22 cellular contexts compared by ENCODE assay signal in the genomic region with DNA sequence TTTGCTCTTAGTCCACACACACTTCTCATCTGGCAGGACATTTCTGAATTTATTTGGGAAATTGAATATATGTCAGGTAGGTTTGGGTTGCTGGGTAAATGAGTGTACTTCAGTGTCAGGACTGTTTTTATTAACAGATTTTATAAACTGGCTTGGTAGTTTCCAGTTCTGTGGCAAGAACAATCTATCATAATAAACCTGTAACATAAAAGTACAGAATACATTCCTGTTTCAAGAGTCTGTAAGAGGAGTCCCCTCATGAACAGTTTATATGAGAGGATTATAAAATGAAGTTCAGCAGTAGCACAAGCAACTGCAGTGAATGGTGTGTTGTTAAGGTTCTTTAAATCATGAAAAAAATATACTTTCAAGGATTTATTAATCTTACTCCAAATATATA.
"Had no signal": no experiment of that assay in that cellular context is flagged by ENCODE, and none has a peak within 500 bp of the region (broad histone marks: within the 10 kb centered on the region; RNA-seq: fewer than 3 reads in every experiment).

No MANE protein-coding gene starts in this region.

- H3K36me3 Mint-ChIP-seq: naive thymus-derived CD4-positive, alpha-beta T cell; neural progenitor cell; stimulated activated naive B cell treated with anti-CD40 and anti-IgM and Interleukin-4, amounts not matched to agents 10 μg/mL and 1 μg/mL and 100 μg/mL, for 72 hours had no signal

- H3K4me1 Mint-ChIP-seq: naive thymus-derived CD4-positive, alpha-beta T cell; neural progenitor cell; stimulated activated naive B cell treated with anti-CD40 and anti-IgM and Interleukin-4, amounts not matched to agents 10 μg/mL and 1 μg/mL and 100 μg/mL, for 72 hours had no signal

- H3K9ac ChIP-seq: neural progenitor cell, parathyroid adenoma had no signal

- H3K9me3 ChIP-seq: gastrocnemius medialis, right lobe of liver, thoracic aorta, transverse colon had no signal

- H3K4me3 ChIP-seq: gastrocnemius medialis, neural progenitor cell, right lobe of liver, thoracic aorta, transverse colon had no signal

- H3K4me1 ChIP-seq: gastrocnemius medialis, neural progenitor cell, parathyroid adenoma, right lobe of liver, transverse colon had no signal

- H3K36me3 ChIP-seq: gastrocnemius medialis, neural progenitor cell, right lobe of liver, thoracic aorta, transverse colon had no signal

- H3K79me2 ChIP-seq: parathyroid adenoma had no signal

- ATAC-seq: gastrocnemius medialis; left lobe of liver; naive thymus-derived CD4-positive, alpha-beta T cell; right lobe of liver; stimulated activated naive B cell treated with anti-CD40 and anti-IgM and Interleukin-4, amounts not matched to agents 10 μg/mL and 1 μg/mL and 100 μg/mL, for 72 hours had no signal

- H3K4me2 ChIP-seq: neural progenitor cell had no signal

- H3K27me3 Mint-ChIP-seq: progenitor cell of endocrine pancreas; stimulated activated naive B cell treated with anti-CD40 and anti-IgM and Interleukin-4, amounts not matched to agents 10 μg/mL and 1 μg/mL and 100 μg/mL, for 72 hours; stimulated activated naive CD8-positive, alpha-beta T cell treated with anti-CD3 and anti-CD28 coated beads, Interleukin-15, Interleukin-2, amounts not matched to agents 100 ng/mL and 50 ng/mL, for 24 hours had no signal

- H3K4me3 Mint-ChIP-seq: naive thymus-derived CD4-positive, alpha-beta T cell; nephron; neural progenitor cell; stimulated activated naive B cell treated with anti-CD40 and anti-IgM and Interleukin-4, amounts not matched to agents 10 μg/mL and 1 μg/mL and 100 μg/mL, for 72 hours; stimulated activated naive CD8-positive, alpha-beta T cell treated with anti-CD3 and anti-CD28 coated beads, Interleukin-15, Interleukin-2, amounts not matched to agents 100 ng/mL and 50 ng/mL, for 24 hours had no signal

- H3K27ac Mint-ChIP-seq: naive thymus-derived CD4-positive, alpha-beta T cell; nephron; neural progenitor cell; progenitor cell of endocrine pancreas; stimulated activated naive B cell treated with anti-CD40 and anti-IgM and Interleukin-4, amounts not matched to agents 10 μg/mL and 1 μg/mL and 100 μg/mL, for 72 hours; stimulated activated naive CD8-positive, alpha-beta T cell treated with anti-CD3 and anti-CD28 coated beads, Interleukin-15, Interleukin-2, amounts not matched to agents 100 ng/mL and 50 ng/mL, for 24 hours had no signal

- H3K27me3 ChIP-seq: gastrocnemius medialis, neural progenitor cell, right lobe of liver, transverse colon had no signal

- H3K27ac ChIP-seq: gastrocnemius medialis, neural progenitor cell, parathyroid adenoma, right lobe of liver, thoracic aorta, transverse colon had no signal

- FAIRE-seq: colon, keratinocyte, small intestine had no signal

- H2AFZ ChIP-seq: neural progenitor cell, parathyroid adenoma had no signal

- DNase-seq: effector CD8-positive, alpha-beta T cell; erythroblast; gastrocnemius medialis; head of caudate nucleus; mesendoderm; midbrain; naive thymus-derived CD4-positive, alpha-beta T cell; right lobe of liver; small intestine; stimulated activated CD4-positive, alpha-beta T cell treated with anti-CD3 and anti-CD28 coated beads, Interleukin-15, amount 100 ng/mL, for 24 hours; stimulated activated CD4-positive, alpha-beta T cell treated with anti-CD3 and anti-CD28 coated beads, Interleukin-2, amount 100 ng/mL, for 48 hours; stimulated activated naive B cell treated with anti-CD40 and anti-IgM and Interleukin-4, amounts not matched to agents 10 μg/mL and 1 μg/mL and 100 μg/mL, for 72 hours; transverse colon had no signal

- H3K9me3 Mint-ChIP-seq: nephron; neural progenitor cell; stimulated activated naive B cell treated with anti-CD40 and anti-IgM and Interleukin-4, amounts not matched to agents 10 μg/mL and 1 μg/mL and 100 μg/mL, for 72 hours; stimulated activated naive CD8-positive, alpha-beta T cell treated with anti-CD3 and anti-CD28 coated beads, Interleukin-15, Interleukin-2, amounts not matched to agents 100 ng/mL and 50 ng/mL, for 24 hours had no signal
